12 cellular contexts compared by ENCODE assay signal in the genomic region with DNA sequence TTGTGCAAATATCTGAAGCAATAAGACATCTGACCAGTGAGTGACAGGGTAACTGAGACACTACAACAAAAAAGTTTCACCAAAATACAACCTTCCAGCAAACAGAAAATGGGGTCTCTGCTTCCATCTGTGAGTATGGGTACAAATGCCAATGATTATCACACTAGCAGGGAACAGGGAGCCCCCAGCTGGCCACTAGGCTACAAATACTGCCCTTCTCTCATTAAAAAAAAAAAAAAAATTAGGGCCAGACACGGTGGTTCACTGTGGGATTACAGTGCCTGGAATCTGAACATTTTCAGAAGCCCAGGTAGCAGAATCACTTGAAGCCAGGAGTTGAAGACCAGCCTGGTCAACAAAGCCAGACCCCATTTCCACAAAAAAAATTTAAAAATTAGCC. TPM values are rescaled to one million over a fixed set of nuclear protein-coding genes. Genes with fewer than 3 reads are reported as not detected.
DNase-seq lines count a peak whose midpoint lies in the region; ATAC-seq, FAIRE-seq and TF ChIP-seq lines count a peak whose summit lies in the region.
"Had no signal": no experiment of that assay in that cellular context is flagged by ENCODE, and none has a peak within 500 bp of the region (broad histone marks: within the 10 kb centered on the region; RNA-seq: fewer than 3 reads in every experiment).

No MANE protein-coding gene starts in this region.

- H3K4me1 Mint-ChIP-seq in activated CD8-positive, alpha-beta T cell treated with anti-CD3 and anti-CD28 coated beads for 36 hours (ENCODE audit: low read depth) = no peaks in the 10 kb centered on the region
- no peaks in the 10 kb centered on the region for H3K4me1 Mint-ChIP-seq in activated CD8-positive, alpha-beta T cell treated with anti-CD3 and anti-CD28 coated beads, Interleukin-2, amount 10 ng/mL, durations not matched to agents 7 days and 5 days (ENCODE audit: low read depth)
- H3K4me1 Mint-ChIP-seq in activated naive CD8-positive, alpha-beta T cell treated with anti-CD3 and anti-CD28 coated beads for 36 hours = no peaks in the 10 kb centered on the region
- H3K4me1 Mint-ChIP-seq: B cell had no signal

- H3K36me3 ChIP-seq in H1 (ENCODE audit: control insufficient read depth in 2 of 4, insufficient read depth in 4 of 4, low read length in 3 of 4) = no peaks in the 10 kb centered on the region
- no peaks in the 10 kb centered on the region for H3K36me3 ChIP-seq in thyroid gland
- H3K36me3 ChIP-seq: ascending aorta, gastroesophageal sphincter had no signal

- H2BK120ac ChIP-seq in H1 (replicated peaks; ENCODE audit: low read depth, low read length) = no peak overlapping the region

- H3K9me3 ChIP-seq in H1 (ENCODE audit: insufficient read depth in 2 of 2, low read depth in 1 of 2, low read length in 1 of 2) (no peaks in the 10 kb centered on the region), thyroid gland (no peaks in the 10 kb centered on the region)
- H3K9me3 ChIP-seq: ascending aorta, gastroesophageal sphincter had no signal

- H2BK5ac ChIP-seq in H1 (ENCODE audit: low read depth, low read length) = no peak overlapping the region

- no peak overlapping the region for H3K4me3 Mint-ChIP-seq in activated CD8-positive, alpha-beta T cell treated with anti-CD3 and anti-CD28 coated beads for 36 hours
- no peak overlapping the region for H3K4me3 Mint-ChIP-seq in activated CD8-positive, alpha-beta T cell treated with anti-CD3 and anti-CD28 coated beads, Interleukin-2, amount 10 ng/mL, durations not matched to agents 7 days and 5 days
- no peak overlapping the region for H3K4me3 Mint-ChIP-seq in activated naive CD8-positive, alpha-beta T cell treated with anti-CD3 and anti-CD28 coated beads for 36 hours
- H3K4me3 Mint-ChIP-seq: B cell had no signal

- TF ChIP-seq RAD21 in H1 (IDR thresholded peaks at IDR 0.05 in 1 of 2, conservative IDR thresholded peaks at IDR 0.05 in 1 of 2; ENCODE audit: low read depth in 2 of 2, low read length in 2 of 2) = peak; percentile 61 to 71

- no peak overlapping the region for H2BK15ac ChIP-seq in H1 (ENCODE audit: low read length)

- H4K20me1 ChIP-seq in H1 (replicated peaks in 1 of 2; ENCODE audit: control insufficient read depth in 1 of 2, insufficient read depth in 2 of 2, low read length in 2 of 2) = no peaks in the 10 kb centered on the region

- no peak overlapping the region for H3K23ac ChIP-seq in H1 (ENCODE audit: insufficient read length)

- H3K79me2 ChIP-seq in H1 (ENCODE audit: control insufficient read depth in 1 of 2, insufficient read depth in 2 of 2, low read length in 2 of 2) = no peaks in the 10 kb centered on the region

- peak; percentile 20 for DNase-seq in activated CD8-positive, alpha-beta T cell treated with anti-CD3 and anti-CD28 coated beads for 36 hours
- no peak for DNase-seq in activated CD8-positive, alpha-beta T cell treated with anti-CD3 and anti-CD28 coated beads, Interleukin-2, amount 10 ng/mL, durations not matched to agents 7 days and 5 days
- peak; percentile 76 for DNase-seq in NCI-H69 (lab: John Stamatoyannopoulos, UW)
- DNase-seq in H1 (ENCODE audit: low read depth in 1 of 2, low spot score in 2 of 2) = peak in 1 of 2 experiments; percentile 43
- DNase-seq in thyroid gland = peak; percentile 22 to 23
- no peak for DNase-seq in nucleus accumbens (lab: John Stamatoyannopoulos, UW)
- no peak for DNase-seq in activated naive CD8-positive, alpha-beta T cell treated with anti-CD3 and anti-CD28 coated beads for 36 hours
- no peak for DNase-seq in DMS114 treated with DMSO at 0.1 percent for 48 hours (lab: John Stamatoyannopoulos, UW; ENCODE audit: unreplicated experiment)
- DNase-seq: NCI-H1694 had no signal

- H2AK5ac ChIP-seq in H1 (ENCODE audit: low read depth, low read length) = no peak overlapping the region

- H3K4ac ChIP-seq in H1 (replicated peaks; ENCODE audit: insufficient read length, low read depth, low read length) = no peak overlapping the region

- H4K8ac ChIP-seq in H1 (ENCODE audit: extremely low read depth, insufficient read depth, low read length) = no peak overlapping the region

- peak; percentile 27 for ATAC-seq in activated CD8-positive, alpha-beta T cell treated with anti-CD3 and anti-CD28 coated beads for 36 hours
- ATAC-seq in activated CD8-positive, alpha-beta T cell treated with anti-CD3 and anti-CD28 coated beads, Interleukin-2, amount 10 ng/mL, durations not matched to agents 7 days and 5 days = no peak
- ATAC-seq: gastroesophageal sphincter had no signal

- H3K9ac ChIP-seq in H1 (replicated peaks in 1 of 4; ENCODE audit: extremely low read depth in 1 of 4, low read depth in 3 of 4, low read length in 3 of 4) = no peak overlapping the region

- H2BK20ac ChIP-seq in H1 (ENCODE audit: low read length) = no peak overlapping the region

- TF ChIP-seq POLR2A in H1 (IDR thresholded peaks at IDR 0.05; ENCODE audit: control extremely low read depth in 1 of 2, low read depth in 2 of 2, low read length in 2 of 2) (no peak), thyroid gland (IDR thresholded peaks at IDR 0.05) (no peak)

- no peaks in the 10 kb centered on the region for H3K23me2 ChIP-seq in H1 (ENCODE audit: low read depth, low read length)

- H3K4me2 ChIP-seq in H1 (ENCODE audit: insufficient read depth in 1 of 2, low read depth in 2 of 2, low read length in 2 of 2) = no peak overlapping the region

- H3K27me3 ChIP-seq in H1 (replicated peaks in 1 of 4; ENCODE audit: control insufficient read depth in 3 of 4, extremely low read depth in 1 of 4, insufficient read depth in 3 of 4, low read length in 3 of 4) (no peaks in the 10 kb centered on the region), thyroid gland (no peaks in the 10 kb centered on the region)
- H3K27me3 ChIP-seq: ascending aorta had no signal

- no peaks in the 10 kb centered on the region for H3K4me1 ChIP-seq in H1 (replicated peaks in 1 of 4; ENCODE audit: control insufficient read depth in 3 of 4, insufficient read depth in 4 of 4, low read length in 3 of 4)
- H3K4me1 ChIP-seq in thyroid gland = no peaks in the 10 kb centered on the region
- H3K4me1 ChIP-seq: ascending aorta, gastroesophageal sphincter had no signal

- H3K56ac ChIP-seq in H1 (replicated peaks; ENCODE audit: insufficient read length, low read depth, low read length) = no peak overlapping the region

- TF ChIP-seq CTCF in activated CD8-positive, alpha-beta T cell treated with anti-CD3 and anti-CD28 coated beads for 36 hours (IDR thresholded peaks at IDR 0.05) = no peak
- TF ChIP-seq CTCF in H1 (IDR thresholded peaks at IDR 0.05; ENCODE audit: control extremely low read depth in 1 of 3, insufficient read depth in 1 of 3, low read depth in 1 of 3, low read length in 3 of 3) (peak in 2 of 3 experiments; percentile 44 to 62; a peak in 3 of 4 replicates), thyroid gland (IDR thresholded peaks at IDR 0.05) (peak in 4 of 6 experiments; percentile 4 to 42 (median 28))

- 14% methylated on average over 1 of the region's 1 CpG; no CpG with 5 or more reads in 1 of the 2 experiments for WGBS in H1 (ENCODE audit: extremely low coverage in 1 of 2, insufficient coverage in 1 of 2, insufficient read length in 1 of 2, insufficient replicate concordance in 2 of 2, low coverage in 1 of 2, low lambda C conversion rate in 2 of 2, missing lambda C conversion rate in 1 of 2), 2 experiments
- WGBS in thyroid gland, 2 donors = 14 to 46% methylated on average over 1 of the region's 1 CpG

- H3K36me3 Mint-ChIP-seq in activated CD8-positive, alpha-beta T cell treated with anti-CD3 and anti-CD28 coated beads for 36 hours (ENCODE audit: low read depth) = no peaks in the 10 kb centered on the region
- H3K36me3 Mint-ChIP-seq in activated CD8-positive, alpha-beta T cell treated with anti-CD3 and anti-CD28 coated beads, Interleukin-2, amount 10 ng/mL, durations not matched to agents 7 days and 5 days (ENCODE audit: low read depth) = no peaks in the 10 kb centered on the region
- H3K36me3 Mint-ChIP-seq in activated naive CD8-positive, alpha-beta T cell treated with anti-CD3 and anti-CD28 coated beads for 36 hours = no peaks in the 10 kb centered on the region

- H3K27ac Mint-ChIP-seq in activated CD8-positive, alpha-beta T cell treated with anti-CD3 and anti-CD28 coated beads for 36 hours = no peak overlapping the region
- no peak overlapping the region for H3K27ac Mint-ChIP-seq in activated CD8-positive, alpha-beta T cell treated with anti-CD3 and anti-CD28 coated beads, Interleukin-2, amount 10 ng/mL, durations not matched to agents 7 days and 5 days
- no peak overlapping the region for H3K27ac Mint-ChIP-seq in activated naive CD8-positive, alpha-beta T cell treated with anti-CD3 and anti-CD28 coated beads for 36 hours
- H3K27ac Mint-ChIP-seq: B cell had no signal

- H3K27me3 Mint-ChIP-seq in activated CD8-positive, alpha-beta T cell treated with anti-CD3 and anti-CD28 coated beads for 36 hours = peaks cover 16% of the 10 kb centered on the region
- peaks cover 10% of the 10 kb centered on the region for H3K27me3 Mint-ChIP-seq in activated CD8-positive, alpha-beta T cell treated with anti-CD3 and anti-CD28 coated beads, Interleukin-2, amount 10 ng/mL, durations not matched to agents 7 days and 5 days (ENCODE audit: low read depth)
- H3K27me3 Mint-ChIP-seq in activated naive CD8-positive, alpha-beta T cell treated with anti-CD3 and anti-CD28 coated beads for 36 hours = peaks cover 21% of the 10 kb centered on the region

- intact Hi-C loops in activated CD8-positive, alpha-beta T cell treated with anti-CD3 and anti-CD28 coated beads for 36 hours (cut with micrococcal nuclease) = no loop called here
- intact Hi-C loops in thyroid gland (cut with DNase I) = no loop called here

- no peak overlapping the region for H4K91ac ChIP-seq in H1 (replicated peaks; ENCODE audit: insufficient read length, low read length)

- H4K5ac ChIP-seq in H1 (ENCODE audit: insufficient read length, low read depth, low read length) = no peak overlapping the region

- no peak overlapping the region for H3K18ac ChIP-seq in H1 (ENCODE audit: extremely low read depth, low read length)

- no peaks in the 10 kb centered on the region for H3K79me1 ChIP-seq in H1 (ENCODE audit: low read depth, low read length)

- CTCF ChIA-PET in activated CD8-positive, alpha-beta T cell treated with anti-CD3 and anti-CD28 coated beads for 36 hours (lab: Charles Lee) = interaction anchor here (1.1 to 1.4 kb wide), 3 partner anchors 10 to 234 kb away, joined by 3 read pairs; no protein-coding TSS in a partner anchor
- CTCF ChIA-PET in activated CD8-positive, alpha-beta T cell treated with anti-CD3 and anti-CD28 coated beads, Interleukin-2, amount 10 ng/mL, durations not matched to agents 7 days and 5 days (lab: Charles Lee) = no interaction called here
- CTCF ChIA-PET in H1 (lab: Charles Lee; ENCODE audit: partially characterized antibody) = interaction anchor here (0.6 to 2.4 kb wide), 9 partner anchors 11 to 241 kb away, joined by 3 to 11 read pairs (median 4); no protein-coding TSS in a partner anchor

- H3K4me3 ChIP-seq in H1 (ENCODE audit: extremely low read depth in 1 of 4, insufficient read depth in 2 of 4, low read depth in 3 of 4, low read length in 4 of 4) (no peak overlapping the region), thyroid gland (replicated peaks in 1 of 3) (no peak overlapping the region)
- H3K4me3 ChIP-seq: ascending aorta, gastroesophageal sphincter had no signal

- no peak for FAIRE-seq in H1 (lab: Jason Lieb, UNC)

- no peaks in the 10 kb centered on the region for H3K9me3 Mint-ChIP-seq in activated CD8-positive, alpha-beta T cell treated with anti-CD3 and anti-CD28 coated beads for 36 hours
- no peaks in the 10 kb centered on the region for H3K9me3 Mint-ChIP-seq in activated CD8-positive, alpha-beta T cell treated with anti-CD3 and anti-CD28 coated beads, Interleukin-2, amount 10 ng/mL, durations not matched to agents 7 days and 5 days (ENCODE audit: insufficient read depth)
- no peaks in the 10 kb centered on the region for H3K9me3 Mint-ChIP-seq in activated naive CD8-positive, alpha-beta T cell treated with anti-CD3 and anti-CD28 coated beads for 36 hours

- no peak overlapping the region for H2BK12ac ChIP-seq in H1 (ENCODE audit: low read depth, low read length)

- H3K14ac ChIP-seq in H1 (ENCODE audit: insufficient read length) = no peak overlapping the region

- TF ChIP-seq EP300 in H1 (IDR thresholded peaks at IDR 0.05; ENCODE audit: borderline replicate concordance in 1 of 2, low read depth in 2 of 2, low read length in 2 of 2) = no peak

- H3K27ac ChIP-seq in H1 (ENCODE audit: low read depth, low read length) (no peak overlapping the region), thyroid gland (no peak overlapping the region)
- H3K27ac ChIP-seq: ascending aorta, gastroesophageal sphincter had no signal

- POLR2A ChIA-PET in activated CD8-positive, alpha-beta T cell treated with anti-CD3 and anti-CD28 coated beads for 36 hours (lab: Charles Lee) = interaction anchor here (0.7 kb wide), 1 partner anchor 190 kb away, joined by 3 read pairs; no protein-coding TSS in a partner anchor
- POLR2A ChIA-PET in activated CD8-positive, alpha-beta T cell treated with anti-CD3 and anti-CD28 coated beads, Interleukin-2, amount 10 ng/mL, durations not matched to agents 7 days and 5 days (lab: Charles Lee) = no interaction called here
- POLR2A ChIA-PET in H1 (lab: Charles Lee; ENCODE audit: partially characterized antibody) = no interaction called here

- H2AFZ ChIP-seq in H1 (ENCODE audit: low read length) = 0 out of 2 replicates have a peak overlapping the region, but pooled peaks have one; percentile 16

RNA-seq across cellular contexts. Expression of gene EDARADD, which starts 48.4 kb away (rescaled TPM):
- total RNA-seq in activated CD8-positive, alpha-beta T cell treated with anti-CD3 and anti-CD28 coated beads for 36 hours = 1 to 10 TPM; 1.7 to 3.0 TPM
- total RNA-seq in activated CD8-positive, alpha-beta T cell treated with anti-CD3 and anti-CD28 coated beads, Interleukin-2, amount 10 ng/mL, durations not matched to agents 7 days and 5 days = 1 to 10 TPM in 1 of 2 experiments, under 1 TPM in 1; 0.45 to 1.2 TPM
- 6.1 and 7.0 TPM in 2 replicates for total RNA-seq in H1 (2021; fragmentation: NEBNext Ultra II Directional; extraction: Animal tissue kit (Norgen Biotek cat#: 25700))
- 3.4 and 3.6 TPM in 2 replicates for polyA plus RNA-seq in H1 (2011; rRNA removed)
- polyA plus RNA-seq in H1 (2011; cell fraction: cytosol; rRNA removed) = 4.0 TPM
- polyA plus RNA-seq in H1 (2011; cell fraction: nucleus; rRNA removed) = 3.9 TPM
- polyA plus RNA-seq in H1 (2012, experiment 1 of 2) = 4.0 to 6.2 TPM (median 5.3 TPM) in 4 replicates
- 5.3 TPM for polyA plus RNA-seq in H1 (2012, experiment 2 of 2)
- 3.4 TPM for polyA plus RNA-seq in H1 (2013, experiment 1 of 2)
- 3.9 TPM for polyA plus RNA-seq in H1 (2013, experiment 2 of 2)
- polyA minus RNA-seq in H1 (2011; rRNA and poly(A)+ RNA removed) = 5.5 and 8.0 TPM in 2 replicates
- 3.9 TPM for polyA minus RNA-seq in H1 (2011; cell fraction: cytosol; rRNA and poly(A)+ RNA removed)
- polyA minus RNA-seq in H1 (2011; cell fraction: nucleus; rRNA and poly(A)+ RNA removed) = 5.1 TPM
- 10 to 100 TPM in 1 of 4 donors, 1 to 10 TPM in 3; 8.4 to 11.8 (median 8.8) TPM for total RNA-seq in thyroid gland
- total RNA-seq in activated naive CD8-positive, alpha-beta T cell treated with anti-CD3 and anti-CD28 coated beads for 36 hours = 1 to 10 TPM; 1.6 TPM
- total RNA-seq: ascending aorta, B cell had no signal

Comparison
In these comparisons a context has a peak if more than half of its experiments do, and no peak if none do; other contexts are left out.
1. DNase-seq: peak in activated CD8-positive, alpha-beta T cell treated with anti-CD3 and anti-CD28 coated beads for 36 hours (single experiment), NCI-H69 (single experiment) and thyroid gland (2 of 2); none in activated CD8-positive, alpha-beta T cell treated with anti-CD3 and anti-CD28 coated beads, Interleukin-2, amount 10 ng/mL, durations not matched to agents 7 days and 5 days (single experiment), nucleus accumbens (0 of 56), activated naive CD8-positive, alpha-beta T cell treated with anti-CD3 and anti-CD28 coated beads for 36 hours (single experiment) and DMS114 treated with DMSO at 0.1 percent for 48 hours (single experiment).